Comparison of ENCODE assay signal across 18 cellular contexts in the genomic region with DNA sequence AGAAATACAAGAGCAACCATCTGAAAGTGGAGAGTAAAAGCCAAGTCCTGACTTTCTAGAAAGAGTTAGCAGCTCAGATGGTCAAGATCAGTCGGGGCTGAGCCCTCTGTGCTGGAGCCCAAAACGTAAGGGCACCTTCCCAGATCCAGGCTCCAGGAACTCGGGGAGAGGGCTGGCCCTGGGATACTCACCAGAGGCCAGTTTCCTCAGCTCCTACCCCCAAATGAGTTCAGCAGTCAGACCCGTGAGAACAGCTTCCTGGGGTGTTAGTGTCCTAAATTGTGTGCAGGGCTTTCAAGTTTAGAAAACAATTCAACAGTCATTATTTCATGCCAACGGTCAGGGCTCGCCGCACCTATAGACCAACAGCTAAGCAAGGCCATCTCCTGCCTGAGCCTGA.
DNase-seq lines count a peak whose midpoint lies in the region; ATAC-seq, FAIRE-seq and TF ChIP-seq lines count a peak whose summit lies in the region.
"Had no signal": no experiment of that assay in that cellular context is flagged by ENCODE, and none has a peak within 500 bp of the region (broad histone marks: within the 10 kb centered on the region; RNA-seq: fewer than 3 reads in every experiment).

No MANE protein-coding gene starts in this region.

- H3K27ac ChIP-seq in angular gyrus (ENCODE audit: low read depth, low read length) (peak overlapping the region; percentile 47), spleen (no peak overlapping the region)

- no peak overlapping the region for H3K4me3 ChIP-seq in spleen
- H3K4me3 ChIP-seq: HAP-1 had no signal

- H3K27me3 ChIP-seq in spleen (replicated peaks in 1 of 7), result peaks cover 0 to 45% (median 0%) of the 10 kb centered on the region in 7 donors

- no peaks in the 10 kb centered on the region for H3K9me3 ChIP-seq in spleen
- H3K9me3 ChIP-seq: HAP-1 had no signal

- no peak for ATAC-seq in GM21529 (IDR thresholded peaks at IDR 0.05; ENCODE audit: unreplicated experiment)
- ATAC-seq: HepG2 had no signal

- WGBS in spleen, 5 donors, result 71 to 93% (median 84%) methylated on average over 4 to 7 of the region's 7 CpGs

- intact Hi-C loops in spleen (cut with DNase I; ENCODE audit: low total_unique reads), result no loop called here

- peaks cover 0 to 9% (median 0%) of the 10 kb centered on the region in 6 donors for H3K36me3 ChIP-seq in spleen
- H3K36me3 ChIP-seq: HAP-1 had no signal

- TF ChIP-seq CTCF in spleen (IDR thresholded peaks at IDR 0.05 in 8 of 11, conservative IDR thresholded peaks at IDR 0.05 in 3 of 11), result no peak
- TF ChIP-seq CTCF in D721Med (IDR thresholded peaks at IDR 0.05; ENCODE audit: insufficient read depth, missing control alignments), result no peak

- FAIRE-seq in D721Med (lab: Jason Lieb, UNC), result no peak
- FAIRE-seq: A204.1, G401.6, GM12892, GM19239, H1, HepG2, HTR-8/SVneo had no signal

- DNase-seq in islet precursor cell, result peak; percentile 46
- DNase-seq in spleen, result peak; percentile 51
- DNase-seq in D721Med (ENCODE audit: insufficient read length, low spot score), result no peak
- DNase-seq in HuH-7 (ENCODE audit: low spot score), result no peak
- DNase-seq in globus pallidus (ENCODE audit: low spot score), result no peak
- DNase-seq: C1 segment of cervical spinal cord, Calu3, DMS79 had no signal

- TF ChIP-seq POLR2A in spleen (IDR thresholded peaks at IDR 0.05), result no peak

- H3K4me1 ChIP-seq in spleen, result peaks cover 0 to 9% (median 0%) of the 10 kb centered on the region in 6 donors
- H3K4me1 ChIP-seq: HAP-1 had no signal

Comparison
In these comparisons a context has a peak if more than half of its experiments do, and no peak if none do; other contexts are left out.
1. DNase-seq: peak in islet precursor cell (single experiment) and spleen (single experiment); none in D721Med (single experiment), HuH-7 (single experiment) and globus pallidus (single experiment).